In genomic region chr5:7422719-7423118, GRCh38 we compare ENCODE assay signal across 23 cellular contexts. TPM values are rescaled to one million over a fixed set of nuclear protein-coding genes. Genes with fewer than 3 reads are reported as not detected.
"Had no signal": no experiment of that assay in that cellular context is flagged by ENCODE, and none has a peak within 500 bp of the region (broad histone marks: within the 10 kb centered on the region; RNA-seq: fewer than 3 reads in every experiment).

No MANE protein-coding gene starts in this region.

- H3K27ac ChIP-seq: colonic mucosa, epithelial cell of prostate, left ventricle myocardium inferior, neutrophil, tibial artery, WERI-Rb-1 had no signal

- H3K9me3 ChIP-seq: colonic mucosa, left ventricle myocardium inferior, neutrophil, tibial artery had no signal

- H3K9me3 Mint-ChIP-seq: endodermal cell had no signal

- H3K4me3 Mint-ChIP-seq: activated naive CD8-positive, alpha-beta T cell; central memory CD8-positive, alpha-beta T cell; endodermal cell; immature natural killer cell; naive B cell had no signal

- H3K4me1 Mint-ChIP-seq: central memory CD8-positive, alpha-beta T cell; immature natural killer cell had no signal

- ATAC-seq: stimulated activated naive CD8-positive, alpha-beta T cell treated with anti-CD3 and anti-CD28 coated beads, Interleukin-15, Interleukin-2, amounts not matched to agents 100 U/mL and 50 U/mL, for 24 hours had no signal

- H3K4me3 ChIP-seq: colonic mucosa, left ventricle myocardium inferior, tibial artery had no signal

- H3K36me3 Mint-ChIP-seq: activated naive CD8-positive, alpha-beta T cell; immature natural killer cell; naive B cell had no signal

- DNase-seq: activated CD4-positive, alpha-beta T cell treated with anti-CD3 and anti-CD28 coated beads, Interleukin-2, amount 50 U/mL, for 48 hours; amniotic stem cell; colonic mucosa; endodermal cell; head of caudate nucleus; immature natural killer cell; kidney glomerular epithelial cell; left ventricle myocardium inferior; mammary epithelial cell; naive B cell; retina; stimulated activated CD4-positive, alpha-beta T cell treated with anti-CD3 and anti-CD28 coated beads, Interleukin-12 subunit alpha, Interleukin-12 subunit beta, amount 100 ng/mL, for 4 hours; stimulated activated CD4-positive, alpha-beta T cell treated with anti-CD3 and anti-CD28 coated beads, Interleukin-2, amount 100 ng/mL, for 24 hours; stimulated activated naive CD8-positive, alpha-beta T cell treated with anti-CD3 and anti-CD28 coated beads, Interleukin-15, Interleukin-2, amounts not matched to agents 100 U/mL and 50 U/mL, for 24 hours; substantia nigra; SW 1271; tibial artery; WERI-Rb-1 had no signal

- H3K27me3 ChIP-seq: colonic mucosa had no signal

- H3K36me3 ChIP-seq: colonic mucosa, left ventricle myocardium inferior, neutrophil, tibial artery had no signal

- H3K27ac Mint-ChIP-seq: activated naive CD8-positive, alpha-beta T cell; immature natural killer cell; naive B cell had no signal

- H3K4me1 ChIP-seq: colonic mucosa, left ventricle myocardium inferior had no signal

RNA-seq across cellular contexts. Expression of gene ADCY2, which starts 26.8 kb away (rescaled TPM):
- total RNA-seq: mammary epithelial cell; T-helper 2 cell treated with Interferon-gamma antibody and Interleukin-4, amounts not matched to agents 100 ng/mL and 5 ng/mL, for 36 hours had no signal
- polyA plus RNA-seq: immature natural killer cell, mammary epithelial cell had no signal
